In the genomic region with DNA sequence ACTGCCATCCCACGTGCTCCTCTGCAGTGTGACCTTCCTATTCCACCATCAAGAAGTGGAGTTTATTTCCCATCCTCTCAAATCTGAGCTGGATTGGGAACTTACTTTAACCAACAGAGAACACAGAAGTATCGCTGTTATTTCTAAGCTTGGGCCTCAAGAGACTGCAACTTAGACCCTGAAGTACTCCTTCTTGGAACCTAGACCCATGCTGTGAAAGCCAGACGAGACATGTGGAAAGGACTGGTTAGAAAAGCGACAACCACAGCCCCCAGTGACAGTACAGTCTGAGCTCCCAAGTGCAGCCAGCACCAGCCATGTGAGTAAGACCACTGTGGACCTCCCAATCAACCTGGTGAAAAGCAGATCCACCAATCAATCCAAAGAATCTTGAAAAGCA, we compare ENCODE assay signal across 1 cellular context.
TF ChIP-seq lines count a peak whose summit lies in the region.

No MANE protein-coding gene starts in this region.

TF ChIP-seq in K562, 482 proteins besides CTCF, POLR2A, EP300 and RAD21:
- TF ChIP-seq MYC (IDR thresholded peaks at IDR 0.05; ENCODE audit: low read depth, low read length) = peak; percentile 38; the same call in 1 of the 2 replicates
- no peak for TF ChIP-seq MYC (CRISPR knock-in tag; IDR thresholded peaks at IDR 0.05; ENCODE audit: borderline replicate concordance, low read depth)
- no peak for TF ChIP-seq IFI16 (CRISPR knock-in tag; IDR thresholded peaks at IDR 0.05)
